ENCODE assay signal across 2 cellular contexts in the genomic region with DNA sequence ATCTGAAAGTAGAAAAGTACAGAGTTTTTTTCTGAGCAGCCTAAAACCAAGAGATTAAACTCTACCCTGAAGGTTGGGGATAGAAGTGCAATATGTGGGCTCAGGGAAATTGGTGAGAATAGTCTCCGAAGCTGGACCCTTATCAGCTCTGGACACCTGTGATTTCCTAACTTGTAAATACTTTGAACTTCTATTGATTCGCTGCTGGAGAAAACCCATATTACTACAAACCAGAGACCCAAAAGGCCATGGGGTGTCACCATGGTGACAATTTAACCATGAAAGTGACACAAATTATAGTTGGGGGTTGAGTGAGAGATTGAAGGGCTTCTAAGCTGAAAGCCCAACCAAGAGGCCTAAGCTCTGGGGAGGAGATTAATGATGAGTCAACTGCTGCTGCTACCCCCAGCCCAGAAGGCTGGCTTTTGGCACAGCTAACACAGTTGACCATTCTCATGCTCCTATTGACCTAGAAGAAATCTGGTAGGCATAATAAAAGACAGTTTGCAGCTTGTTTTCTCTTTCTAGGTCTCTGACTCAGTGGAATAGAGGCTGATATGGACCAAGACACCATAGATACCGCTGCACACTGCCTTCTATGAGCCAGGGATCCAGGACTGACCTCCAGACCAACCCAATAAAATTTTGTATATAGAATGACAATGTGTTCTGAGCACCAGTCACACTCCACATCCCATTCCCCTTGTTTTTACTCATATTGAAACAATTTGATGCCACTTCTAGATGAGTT.
TF ChIP-seq lines count a peak whose summit lies in the region.

No MANE protein-coding gene starts in this region.

TF ChIP-seq in endothelial cell of umbilical vein, 7 proteins besides CTCF, POLR2A, EP300 and RAD21:
- TF ChIP-seq FOS (IDR thresholded peaks at IDR 0.05; ENCODE audit: borderline replicate concordance, insufficient read depth, low read length) = no peak
- no peak for TF ChIP-seq JUN (IDR thresholded peaks at IDR 0.05; ENCODE audit: borderline replicate concordance, insufficient read depth, insufficient read length, low read depth)
- no peak for TF ChIP-seq GATA2 (IDR thresholded peaks at IDR 0.05; ENCODE audit: insufficient read depth, insufficient read length, low read depth, low read length)
- TF ChIP-seq, protein P1, sequence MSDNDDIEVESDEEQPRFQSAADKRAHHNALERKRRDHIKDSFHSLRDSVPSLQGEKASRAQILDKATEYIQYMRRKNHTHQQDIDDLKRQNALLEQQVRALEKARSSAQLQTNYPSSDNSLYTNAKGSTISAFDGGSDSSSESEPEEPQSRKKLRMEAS (IDR thresholded peaks at IDR 0.05; ENCODE audit: insufficient read depth, insufficient read length) = no peak
- TF ChIP-seq EZH2 (IDR thresholded peaks at IDR 0.05; ENCODE audit: borderline replicate concordance, low read depth, low read length, severe bottlenecking) = no peak
- TF ChIP-seq MYC (IDR thresholded peaks at IDR 0.05; ENCODE audit: low read depth, low read length) = no peak
- TF ChIP-seq POLR2AphosphoS5 (IDR thresholded peaks at IDR 0.05; ENCODE audit: insufficient read depth, low read depth, low read length) = no peak

TF ChIP-seq in GM23338, 12 proteins besides CTCF, POLR2A, EP300 and RAD21:
- TF ChIP-seq, protein P2, sequence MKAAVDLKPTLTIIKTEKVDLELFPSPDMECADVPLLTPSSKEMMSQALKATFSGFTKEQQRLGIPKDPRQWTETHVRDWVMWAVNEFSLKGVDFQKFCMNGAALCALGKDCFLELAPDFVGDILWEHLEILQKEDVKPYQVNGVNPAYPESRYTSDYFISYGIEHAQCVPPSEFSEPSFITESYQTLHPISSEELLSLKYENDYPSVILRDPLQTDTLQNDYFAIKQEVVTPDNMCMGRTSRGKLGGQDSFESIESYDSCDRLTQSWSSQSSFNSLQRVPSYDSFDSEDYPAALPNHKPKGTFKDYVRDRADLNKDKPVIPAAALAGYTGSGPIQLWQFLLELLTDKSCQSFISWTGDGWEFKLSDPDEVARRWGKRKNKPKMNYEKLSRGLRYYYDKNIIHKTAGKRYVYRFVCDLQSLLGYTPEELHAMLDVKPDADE (IDR thresholded peaks at IDR 0.05) = no peak
- TF ChIP-seq STAT1 (IDR thresholded peaks at IDR 0.05; ENCODE audit: unreplicated experiment) (no peak), NANOG (IDR thresholded peaks at IDR 0.05; ENCODE audit: borderline replicate concordance) (no peak), POLR2AphosphoS5 (IDR thresholded peaks at IDR 0.05; ENCODE audit: low read depth) (no peak), ZNF114 (CRISPR knock-in tag; IDR thresholded peaks at IDR 0.05) (no peak), EZH2 (IDR thresholded peaks at IDR 0.05; ENCODE audit: low read depth, unreplicated experiment) (no peak), CREB1 (CRISPR knock-in tag; IDR thresholded peaks at IDR 0.05; ENCODE audit: low read depth) (no peak)
